ENCODE assay signal across 6 cellular contexts in genomic region chr1:273772-274171, GRCh38.
DNase-seq lines count a peak whose midpoint lies in the region; ATAC-seq, FAIRE-seq and TF ChIP-seq lines count a peak whose summit lies in the region.
"Not testable (repeated sequence)": the region's sequence is repeated elsewhere in the genome, so short reads cannot be mapped to it uniquely, and the experiment has no call there.

No MANE protein-coding gene starts in this region.

- not testable (repeated sequence) for H3K9ac ChIP-seq in K562 (ENCODE audit: insufficient read depth in 1 of 2, low read depth in 2 of 2, low read length in 2 of 2)

- H3K4me1 ChIP-seq in K562 (replicated peaks in 1 of 2; ENCODE audit: control insufficient read depth in 2 of 2, insufficient read depth in 2 of 2, low read length in 2 of 2); upper lobe of right lung: not testable (repeated sequence)
- peaks cover 0 to 13% of the 10 kb centered on the region in 2 experiments for H3K4me1 ChIP-seq in neutrophil (ENCODE audit: control insufficient read depth in 1 of 2, insufficient read depth in 1 of 2, low read depth in 1 of 2, low read length in 1 of 2)

- not testable (repeated sequence) for H3K9me3 ChIP-seq in K562 (replicated peaks; ENCODE audit: control insufficient read depth, insufficient read depth, low read depth, low read length); neutrophil; upper lobe of right lung

- not testable (repeated sequence) for TF ChIP-seq POLR2A in K562 (conservative IDR thresholded peaks at IDR 0.05)

- not testable (repeated sequence) for ATAC-seq in K562, upper lobe of right lung

- not testable (repeated sequence) for H2AFZ ChIP-seq in K562 (ENCODE audit: low read depth, low read length)

- not testable (repeated sequence) for H3K9me3 Mint-ChIP-seq in CD14-positive monocyte

- CTCF ChIA-PET in K562 (lab: Yijun Ruan, JAX; ENCODE audit: low intra/inter-chr PET ratio) = not testable (repeated sequence)

- not testable (repeated sequence) for H3K4me2 ChIP-seq in K562 (ENCODE audit: insufficient read depth, low read length)

- BruUV-seq in K562 (replicated peaks; lab: Mats Ljungman, UMichigan) = not testable (repeated sequence)

- not testable (repeated sequence) for H4K20me1 ChIP-seq in K562 (replicated peaks; ENCODE audit: control insufficient read depth, insufficient read depth, low read length)

- not testable (repeated sequence) for DNase-seq in CD14-positive monocyte (ENCODE audit: low spot score); HL-60 (ENCODE audit: low read depth in 1 of 2, low spot score in 1 of 2); K562 (ENCODE audit: extremely low read depth in 1 of 4, low spot score in 3 of 4); upper lobe of right lung
- peak; percentile 0 for DNase-seq in kidney tubule cell (ENCODE audit: low spot score)

- H3K27me3 Mint-ChIP-seq in CD14-positive monocyte (ENCODE audit: low read depth in 3 of 3) = not testable (repeated sequence)

- not testable (repeated sequence) for TF ChIP-seq EP300 in K562 (IDR thresholded peaks at IDR 0.05; ENCODE audit: low read length)

- intact Hi-C loops in CD14-positive monocyte (cut with micrococcal nuclease); K562 (cut with micrococcal nuclease); upper lobe of right lung (cut with DNase I): not testable (repeated sequence)

- not testable (repeated sequence) for FAIRE-seq in K562 (lab: Jason Lieb, UNC)

- not testable (repeated sequence) for TF ChIP-seq RAD21 in K562 (CRISPR knock-in tag; conservative IDR thresholded peaks at IDR 0.05 in 1 of 2, IDR thresholded peaks at IDR 0.05 in 1 of 2)

- H3K79me2 ChIP-seq in K562 (ENCODE audit: control insufficient read depth, insufficient read depth, low read length) = not testable (repeated sequence)

- H3K4me3 Mint-ChIP-seq in CD14-positive monocyte = not testable (repeated sequence)

- not testable (repeated sequence) for H3K9me1 ChIP-seq in K562 (ENCODE audit: control insufficient read depth, insufficient read depth, low read length)

- not testable (repeated sequence) for H3K36me3 Mint-ChIP-seq in CD14-positive monocyte

- H3K27ac ChIP-seq in HL-60 (replicated peaks) (peak overlapping the region; percentile 76), neutrophil (peak overlapping the region; percentile 57)
- not testable (repeated sequence) for H3K27ac ChIP-seq in K562 (ENCODE audit: extremely low read depth, low read depth, low read length); upper lobe of right lung

- H3K4me3 ChIP-seq in HL-60 (replicated peaks; ENCODE audit: insufficient read depth, low read length) (peak overlapping the region; percentile 49), upper lobe of right lung (peak overlapping the region; percentile 1)
- not testable (repeated sequence) for H3K4me3 ChIP-seq in K562; neutrophil (ENCODE audit: low read depth in 1 of 2, low read length in 1 of 2)

- TF ChIP-seq CTCF in CD14-positive monocyte (IDR thresholded peaks at IDR 0.05); HL-60 (IDR thresholded peaks at IDR 0.05; ENCODE audit: insufficient read depth, low read length); K562 (IDR thresholded peaks at IDR 0.05 in 2 of 3, conservative IDR thresholded peaks at IDR 0.05 in 1 of 3; ENCODE audit: insufficient read depth in 2 of 3, low read depth in 1 of 3, low read length in 3 of 3); neutrophil (IDR thresholded peaks at IDR 0.05); upper lobe of right lung (IDR thresholded peaks at IDR 0.05): not testable (repeated sequence)

- H3K27ac Mint-ChIP-seq in CD14-positive monocyte = peak overlapping the region in 4 of 7 donors; percentile 41 to 79 (median 46)

- not testable (repeated sequence) for H3K4me1 Mint-ChIP-seq in CD14-positive monocyte

- 93% methylated on average over 2 of the region's 2 CpGs for WGBS in K562 (ENCODE audit: insufficient coverage, low coverage, missing lambda C conversion rate)

- H3K27me3 ChIP-seq in HL-60 (ENCODE audit: insufficient read depth, poor library complexity, severe bottlenecking); K562 (ENCODE audit: control insufficient read depth in 2 of 2, insufficient read depth in 2 of 2, low read length in 2 of 2); neutrophil; upper lobe of right lung: not testable (repeated sequence)

- not testable (repeated sequence) for H3K36me3 ChIP-seq in K562 (ENCODE audit: control insufficient read depth, insufficient read depth, low read length); neutrophil; upper lobe of right lung

- in situ Hi-C loops in K562 (cut with MboI) = not testable (repeated sequence)

- POLR2A ChIA-PET in K562 (lab: Yijun Ruan, JAX) = not testable (repeated sequence)

TF ChIP-seq in K562, 482 proteins besides CTCF, POLR2A, EP300 and RAD21:
- TF ChIP-seq ZNF316 (IDR thresholded peaks at IDR 0.05) (peak; percentile 29; the same call in 1 of the 2 replicates), C11orf30 (IDR thresholded peaks at IDR 0.05; ENCODE audit: low read depth) (peak; percentile 15; the same call in 1 of the 2 replicates)
